Comparison of ENCODE assay signal across 15 cellular contexts in genomic region chr2:9392895-9393757, GRCh38. TPM values are rescaled to one million over a fixed set of nuclear protein-coding genes. Genes with fewer than 3 reads are reported as not detected.
A peak's percentile ranks its signal among the peaks of the same experiment; 100 is the strongest.
DNase-seq lines count a peak whose midpoint lies in the region; ATAC-seq and TF ChIP-seq lines count a peak whose summit lies in the region.
"Had no signal": no experiment of that assay in that cellular context is flagged by ENCODE, and none has a peak within 500 bp of the region (broad histone marks: within the 10 kb centered on the region; RNA-seq: fewer than 3 reads in every experiment).

No MANE protein-coding gene starts in this region.

- BruUV-seq in MCF 10A (replicated peaks; lab: Mats Ljungman, UMichigan) = no TSS peak

- CTCF ChIA-PET in MCF 10A (lab: Yijun Ruan, JAX) = interaction anchor here (0.9 kb wide), 1 partner anchor 149 kb away, joined by 3 read pairs; no protein-coding TSS in a partner anchor
- CTCF ChIA-PET in CD8-positive, alpha-beta memory T cell (lab: Charles Lee) = interaction anchor here (0.6 kb wide), 1 partner anchor 22 kb away, joined by 3 read pairs; no protein-coding TSS in a partner anchor
- CTCF ChIA-PET in activated CD8-positive, alpha-beta memory T cell treated with anti-CD3 and anti-CD28 coated beads, Interleukin-2, amount 10 ng/mL, durations not matched to agents 7 days and 5 days (lab: Charles Lee) = no interaction called here

- intact Hi-C loops in breast epithelium (cut with DNase I; ENCODE audit: low total_unique reads) = no loop called here
- intact Hi-C loops in MCF 10A (cut with micrococcal nuclease) = no loop called here

- H3K27ac Mint-ChIP-seq in MCF 10A (ENCODE audit: low read depth, unreplicated experiment) (no peak overlapping the region), osteocyte (ENCODE audit: unreplicated experiment) (peak overlapping the region; percentile 91)
- no peak overlapping the region for H3K27ac Mint-ChIP-seq in CD8-positive, alpha-beta memory T cell
- no peak overlapping the region for H3K27ac Mint-ChIP-seq in activated CD8-positive, alpha-beta memory T cell treated with anti-CD3 and anti-CD28 coated beads, Interleukin-2, amount 10 ng/mL, durations not matched to agents 7 days and 5 days
- H3K27ac Mint-ChIP-seq: naive B cell had no signal

- H3K4me1 Mint-ChIP-seq in MCF 10A (ENCODE audit: insufficient read depth, unreplicated experiment) (peaks cover 6% of the 10 kb centered on the region), osteocyte (ENCODE audit: unreplicated experiment) (peaks cover 31% of the 10 kb centered on the region)
- no peaks in the 10 kb centered on the region for H3K4me1 Mint-ChIP-seq in CD8-positive, alpha-beta memory T cell
- no peaks in the 10 kb centered on the region for H3K4me1 Mint-ChIP-seq in activated CD8-positive, alpha-beta memory T cell treated with anti-CD3 and anti-CD28 coated beads, Interleukin-2, amount 10 ng/mL, durations not matched to agents 7 days and 5 days

- H3K36me3 Mint-ChIP-seq in MCF 10A (ENCODE audit: insufficient read depth, unreplicated experiment) (peaks cover 85% of the 10 kb centered on the region), osteocyte (ENCODE audit: unreplicated experiment) (peaks cover 37% of the 10 kb centered on the region)
- no peaks in the 10 kb centered on the region for H3K36me3 Mint-ChIP-seq in CD8-positive, alpha-beta memory T cell
- no peaks in the 10 kb centered on the region for H3K36me3 Mint-ChIP-seq in activated CD8-positive, alpha-beta memory T cell treated with anti-CD3 and anti-CD28 coated beads, Interleukin-2, amount 10 ng/mL, durations not matched to agents 7 days and 5 days
- H3K36me3 Mint-ChIP-seq: naive B cell had no signal

- H3K9me3 Mint-ChIP-seq in MCF 10A (ENCODE audit: unreplicated experiment) = no peaks in the 10 kb centered on the region
- no peaks in the 10 kb centered on the region for H3K9me3 Mint-ChIP-seq in osteocyte (ENCODE audit: unreplicated experiment)
- H3K9me3 Mint-ChIP-seq in CD8-positive, alpha-beta memory T cell = no peaks in the 10 kb centered on the region
- no peaks in the 10 kb centered on the region for H3K9me3 Mint-ChIP-seq in activated CD8-positive, alpha-beta memory T cell treated with anti-CD3 and anti-CD28 coated beads, Interleukin-2, amount 10 ng/mL, durations not matched to agents 7 days and 5 days (ENCODE audit: low read depth)
- H3K9me3 Mint-ChIP-seq: naive B cell had no signal

- H3K27ac ChIP-seq in breast epithelium (peak overlapping the region; percentile 70 to 88), cardiac muscle cell (peak overlapping the region; percentile 45)
- H3K27ac ChIP-seq in CD8-positive, alpha-beta memory T cell (ENCODE audit: low read depth, low read length) = no peak overlapping the region
- H3K27ac ChIP-seq: colonic mucosa, testis had no signal

- H3K27me3 Mint-ChIP-seq in MCF 10A (ENCODE audit: insufficient read depth, unreplicated experiment) = no peaks in the 10 kb centered on the region
- no peaks in the 10 kb centered on the region for H3K27me3 Mint-ChIP-seq in osteocyte (ENCODE audit: unreplicated experiment)
- H3K27me3 Mint-ChIP-seq in CD8-positive, alpha-beta memory T cell = peaks cover 0 to 1% of the 10 kb centered on the region in 2 donors
- H3K27me3 Mint-ChIP-seq in activated CD8-positive, alpha-beta memory T cell treated with anti-CD3 and anti-CD28 coated beads, Interleukin-2, amount 10 ng/mL, durations not matched to agents 7 days and 5 days = no peaks in the 10 kb centered on the region
- H3K27me3 Mint-ChIP-seq: naive B cell had no signal

- H3K4me3 ChIP-seq in breast epithelium (no peak overlapping the region), cardiac muscle cell (no peak overlapping the region)
- no peak overlapping the region for H3K4me3 ChIP-seq in CD8-positive, alpha-beta memory T cell (ENCODE audit: low read length)
- H3K4me3 ChIP-seq: colonic mucosa, testis had no signal

- TF ChIP-seq POLR2A in breast epithelium (IDR thresholded peaks at IDR 0.05) = no peak

- H3K4me1 ChIP-seq in breast epithelium (no peaks in the 10 kb centered on the region), cardiac muscle cell (ENCODE audit: low read depth) (peaks cover 13% of the 10 kb centered on the region)
- no peaks in the 10 kb centered on the region for H3K4me1 ChIP-seq in CD8-positive, alpha-beta memory T cell (ENCODE audit: insufficient read depth, low read length)
- H3K4me1 ChIP-seq: colonic mucosa, testis had no signal

- DNase-seq in breast epithelium (ENCODE audit: low spot score in 2 of 2) (no peak), MCF 10A (ENCODE audit: unreplicated experiment) (no peak), cardiac muscle cell (ENCODE audit: low read depth in 1 of 2, low spot score in 1 of 2) (peak; percentile 21 to 71), osteocyte (ENCODE audit: extremely low spot score, unreplicated experiment) (no peak), A172 (ENCODE audit: low spot score) (no peak)
- no peak for DNase-seq in CD8-positive, alpha-beta memory T cell
- DNase-seq in activated CD8-positive, alpha-beta memory T cell treated with anti-CD3 and anti-CD28 coated beads, Interleukin-2, amount 10 ng/mL, durations not matched to agents 7 days and 5 days = no peak
- DNase-seq: activated T-cell treated with anti-CD3 and anti-CD28 coated beads for 4 hours; colonic mucosa; DMS53; naive B cell; NCI-H1436 treated with DMSO at 0.1 percent for 48 hours; stimulated activated CD4-positive, alpha-beta T cell treated with anti-CD3 and anti-CD28 coated beads, Interleukin-4, amount 100 ng/mL, for 4 hours; testis had no signal

- H3K36me3 ChIP-seq in breast epithelium (no peaks in the 10 kb centered on the region), cardiac muscle cell (no peaks in the 10 kb centered on the region)
- no peaks in the 10 kb centered on the region for H3K36me3 ChIP-seq in CD8-positive, alpha-beta memory T cell (ENCODE audit: insufficient read depth, low read length)
- H3K36me3 ChIP-seq: colonic mucosa had no signal

- H3K4me3 Mint-ChIP-seq in MCF 10A (ENCODE audit: unreplicated experiment) = no peak overlapping the region
- H3K4me3 Mint-ChIP-seq in osteocyte (ENCODE audit: unreplicated experiment) = no peak overlapping the region
- H3K4me3 Mint-ChIP-seq in CD8-positive, alpha-beta memory T cell = no peak overlapping the region
- H3K4me3 Mint-ChIP-seq in activated CD8-positive, alpha-beta memory T cell treated with anti-CD3 and anti-CD28 coated beads, Interleukin-2, amount 10 ng/mL, durations not matched to agents 7 days and 5 days = no peak overlapping the region
- H3K4me3 Mint-ChIP-seq: naive B cell had no signal

- H3K9me3 ChIP-seq in breast epithelium (no peaks in the 10 kb centered on the region), cardiac muscle cell (ENCODE audit: low read depth) (no peaks in the 10 kb centered on the region)
- no peaks in the 10 kb centered on the region for H3K9me3 ChIP-seq in CD8-positive, alpha-beta memory T cell (ENCODE audit: low read length)
- H3K9me3 ChIP-seq: colonic mucosa, testis had no signal

- POLR2A ChIA-PET in MCF 10A (lab: Yijun Ruan, JAX) = interaction anchor here (0.9 to 1.5 kb wide), 3 partner anchors 8 to 29 kb away, joined by 3 to 5 read pairs (median 3); no protein-coding TSS in a partner anchor
- POLR2A ChIA-PET in CD8-positive, alpha-beta memory T cell (lab: Charles Lee) = no interaction called here

- TF ChIP-seq CTCF in breast epithelium (IDR thresholded peaks at IDR 0.05) (no peak), MCF 10A (IDR thresholded peaks at IDR 0.05; ENCODE audit: unreplicated experiment) (no peak), cardiac muscle cell (IDR thresholded peaks at IDR 0.05; ENCODE audit: low read depth, low read length) (no peak), osteocyte (IDR thresholded peaks at IDR 0.05) (no peak)

- no peak for ATAC-seq in activated CD8-positive, alpha-beta memory T cell treated with anti-CD3 and anti-CD28 coated beads, Interleukin-2, amount 10 ng/mL, durations not matched to agents 7 days and 5 days
- ATAC-seq in HG03159 (IDR thresholded peaks at IDR 0.05; ENCODE audit: unreplicated experiment) = no peak

- H3K27me3 ChIP-seq in breast epithelium (no peaks in the 10 kb centered on the region), cardiac muscle cell (no peaks in the 10 kb centered on the region)
- H3K27me3 ChIP-seq in CD8-positive, alpha-beta memory T cell (ENCODE audit: insufficient read depth, low read length, poor library complexity, severe bottlenecking) = no peaks in the 10 kb centered on the region
- H3K27me3 ChIP-seq: colonic mucosa, testis had no signal

RNA-seq across cellular contexts. Expression of gene ITGB1BP1, which starts 30.2 kb away (rescaled TPM):
- 100 to 1,000 TPM in 1 of 3 donors, 10 to 100 TPM in 2; 35.7 to 271 (median 63.3) TPM for total RNA-seq in breast epithelium
- total RNA-seq in MCF 10A (2022) = 124 and 125 TPM in 2 replicates
- 30.9 and 35.5 TPM in 2 replicates for total RNA-seq in cardiac muscle cell
- 107 and 138 TPM in 2 replicates for polyA plus RNA-seq in cardiac muscle cell
- 91.8 and 98.0 TPM in 2 replicates for total RNA-seq in osteocyte
- total RNA-seq in CD8-positive, alpha-beta memory T cell = 100 to 1,000 TPM; 185 to 195 TPM
- polyA plus RNA-seq in CD8-positive, alpha-beta memory T cell = 200 TPM
- total RNA-seq in activated CD8-positive, alpha-beta memory T cell treated with anti-CD3 and anti-CD28 coated beads, Interleukin-2, amount 10 ng/mL, durations not matched to agents 7 days and 5 days = 100 to 1,000 TPM; 137 to 164 TPM
- 93.1 and 115 TPM in 2 replicates for total RNA-seq in A172 (2014; rRNA removed; shearing (Covaris generic))

RNA-seq across cellular contexts. Expression of gene CPSF3, which starts 30.3 kb away (rescaled TPM):
- total RNA-seq in breast epithelium (10 to 100 TPM; 18.1 to 26.2 (median 23.1) TPM), MCF 10A (2022) (51.0 and 51.6 TPM in 2 replicates), cardiac muscle cell (45.9 and 57.4 TPM in 2 replicates), osteocyte (27.7 and 28.8 TPM in 2 replicates)
- 57.5 and 75.5 TPM in 2 replicates for polyA plus RNA-seq in cardiac muscle cell
- total RNA-seq in CD8-positive, alpha-beta memory T cell = 10 to 100 TPM; 79.0 to 83.9 TPM
- polyA plus RNA-seq in CD8-positive, alpha-beta memory T cell = 28.6 TPM
- total RNA-seq in activated CD8-positive, alpha-beta memory T cell treated with anti-CD3 and anti-CD28 coated beads, Interleukin-2, amount 10 ng/mL, durations not matched to agents 7 days and 5 days = 10 to 100 TPM; 57.9 to 64.6 TPM
- 104 and 112 TPM in 2 replicates for total RNA-seq in A172 (2014; rRNA removed; shearing (Covaris generic))

Comparison
In these comparisons a context has a peak if more than half of its experiments do, and no peak if none do; other contexts are left out.
1. DNase-seq: peak in cardiac muscle cell (2 of 2); none in breast epithelium (0 of 2), MCF 10A (single experiment), osteocyte (single experiment), CD8-positive, alpha-beta memory T cell (0 of 5), activated CD8-positive, alpha-beta memory T cell treated with anti-CD3 and anti-CD28 coated beads, Interleukin-2, amount 10 ng/mL, durations not matched to agents 7 days and 5 days (single experiment) and A172 (single experiment).